24 cellular contexts compared by ENCODE assay signal in genomic region chr18:29651121-29651675, GRCh38.
DNase-seq lines count a peak whose midpoint lies in the region; ATAC-seq lines count a peak whose summit lies in the region.
"Had no signal": no experiment of that assay in that cellular context is flagged by ENCODE, and none has a peak within 500 bp of the region (broad histone marks: within the 10 kb centered on the region; RNA-seq: fewer than 3 reads in every experiment).

No MANE protein-coding gene starts in this region.

- no peaks in the 10 kb centered on the region for H3K9me3 ChIP-seq in SK-N-MC (ENCODE audit: low read depth, low read length)
- H3K9me3 ChIP-seq: thyroid gland had no signal

- no peak overlapping the region for H3K27ac Mint-ChIP-seq in activated T-helper 17 cell treated with anti-CD3 and anti-CD28 coated beads, Interleukin-2, amount 50 U/mL, for 72 hours
- H3K27ac Mint-ChIP-seq: activated CD4-positive, alpha-beta memory T cell treated with anti-CD3 and anti-CD28 coated beads for 36 hours; activated T-cell treated with anti-CD3 and anti-CD28 coated beads, Interleukin-2, amount 50 U/mL, for 24 hours; brain; dendritic cell treated with granulocyte-macrophage colony-stimulating factor and Interleukin-4, amounts not matched to agents 40 ng/mL and 50 ng/mL, for 4 days; T-helper 1 cell treated with Interleukin-12 subunit alpha and Interleukin-12 subunit beta and Interleukin-4 antibody, amounts not matched to agents 30 μg/mL and 1 μg/mL, for 36 hours had no signal

- H3K36me3 Mint-ChIP-seq in activated T-helper 17 cell treated with anti-CD3 and anti-CD28 coated beads, Interleukin-2, amount 50 U/mL, for 72 hours (ENCODE audit: low read depth), result no peaks in the 10 kb centered on the region
- H3K36me3 Mint-ChIP-seq: activated CD4-positive, alpha-beta memory T cell treated with anti-CD3 and anti-CD28 coated beads for 36 hours; brain had no signal

- DNase-seq in H4 (ENCODE audit: low spot score), result peak; percentile 19
- peak; percentile 20 for DNase-seq in SK-N-MC (ENCODE audit: low read depth, low spot score)
- peak; percentile 24 for DNase-seq in fibroblast of gingiva (ENCODE audit: low read depth)
- DNase-seq in skeletal muscle cell (ENCODE audit: low read depth), result peak; percentile 28
- no peak for DNase-seq in medulla oblongata (ENCODE audit: extremely low spot score)
- no peak for DNase-seq in OCI-M2 (lab: John Stamatoyannopoulos, UW; ENCODE audit: unreplicated experiment)
- DNase-seq: activated CD4-positive, alpha-beta memory T cell treated with anti-CD3 and anti-CD28 coated beads for 36 hours; activated naive CD4-positive, alpha-beta T cell treated with anti-CD3 and anti-CD28 coated beads, Interleukin-2, amount 50 U/mL, for 16 hours; activated T-cell treated with anti-CD3 and anti-CD28 coated beads, Interleukin-2, amount 50 U/mL, for 24 hours; C1 segment of cervical spinal cord; DMS 273 treated with DMSO at 0.1 percent for 48 hours; erythroblast; KG1; NCI-H1048; NCI-H2081 treated with DMSO at 0.1 percent for 48 hours; NCI-H526; SIG-M5; thyroid gland had no signal

- no peak overlapping the region for H3K27ac ChIP-seq in SK-N-MC
- H3K27ac ChIP-seq: thyroid gland had no signal

- no peaks in the 10 kb centered on the region for H3K27me3 Mint-ChIP-seq in activated T-helper 17 cell treated with anti-CD3 and anti-CD28 coated beads, Interleukin-2, amount 50 U/mL, for 72 hours
- H3K27me3 Mint-ChIP-seq: activated CD4-positive, alpha-beta memory T cell treated with anti-CD3 and anti-CD28 coated beads for 36 hours; activated T-cell treated with anti-CD3 and anti-CD28 coated beads, Interleukin-2, amount 50 U/mL, for 24 hours; brain; dendritic cell treated with granulocyte-macrophage colony-stimulating factor and Interleukin-4, amounts not matched to agents 40 ng/mL and 50 ng/mL, for 4 days had no signal

- H3K4me3 Mint-ChIP-seq in activated T-helper 17 cell treated with anti-CD3 and anti-CD28 coated beads, Interleukin-2, amount 50 U/mL, for 72 hours, result no peak overlapping the region
- H3K4me3 Mint-ChIP-seq: activated CD4-positive, alpha-beta memory T cell treated with anti-CD3 and anti-CD28 coated beads for 36 hours; activated T-cell treated with anti-CD3 and anti-CD28 coated beads, Interleukin-2, amount 50 U/mL, for 24 hours; brain; dendritic cell treated with granulocyte-macrophage colony-stimulating factor and Interleukin-4, amounts not matched to agents 40 ng/mL and 50 ng/mL, for 4 days; nephron; T-helper 1 cell treated with Interleukin-12 subunit alpha and Interleukin-12 subunit beta and Interleukin-4 antibody, amounts not matched to agents 30 μg/mL and 1 μg/mL, for 36 hours had no signal

- no peaks in the 10 kb centered on the region for H3K36me3 ChIP-seq in SK-N-MC (ENCODE audit: insufficient read depth, low read length)
- H3K36me3 ChIP-seq: thyroid gland had no signal

- no peak overlapping the region for H3K9ac ChIP-seq in SK-N-MC (ENCODE audit: insufficient read length)

- H3K9me3 Mint-ChIP-seq in activated T-helper 17 cell treated with anti-CD3 and anti-CD28 coated beads, Interleukin-2, amount 50 U/mL, for 72 hours, result peaks cover 21% of the 10 kb centered on the region
- H3K9me3 Mint-ChIP-seq: brain, nephron had no signal

- H3K4me3 ChIP-seq in SK-N-MC (no peak overlapping the region), skeletal muscle cell (ENCODE audit: low read depth, low read length) (no peak overlapping the region)
- H3K4me3 ChIP-seq: thyroid gland had no signal

- ATAC-seq in activated T-helper 17 cell treated with anti-CD3 and anti-CD28 coated beads, Interleukin-2, amount 50 U/mL, for 72 hours (replicated peaks), result no peak
- ATAC-seq in GM18502 (IDR thresholded peaks at IDR 0.05; ENCODE audit: poor library complexity, unreplicated experiment), result no peak

- no peaks in the 10 kb centered on the region for H3K4me1 Mint-ChIP-seq in activated T-helper 17 cell treated with anti-CD3 and anti-CD28 coated beads, Interleukin-2, amount 50 U/mL, for 72 hours
- H3K4me1 Mint-ChIP-seq: brain, nephron had no signal

Comparison
In these comparisons a context has a peak if more than half of its experiments do, and no peak if none do; other contexts are left out.
1. DNase-seq: peak in H4 (single experiment), SK-N-MC (single experiment), fibroblast of gingiva (single experiment) and skeletal muscle cell (single experiment); none in medulla oblongata (single experiment) and OCI-M2 (single experiment).